In genomic region chr7:48708635-48709034, GRCh38 we compare ENCODE assay signal across 21 cellular contexts.
DNase-seq lines count a peak whose midpoint lies in the region; ATAC-seq and TF ChIP-seq lines count a peak whose summit lies in the region.
"Had no signal": no experiment of that assay in that cellular context is flagged by ENCODE, and none has a peak within 500 bp of the region (broad histone marks: within the 10 kb centered on the region; RNA-seq: fewer than 3 reads in every experiment).

No MANE protein-coding gene starts in this region.

- H3K27ac Mint-ChIP-seq in nephron, result peak overlapping the region in 2 of 3 experiments; percentile 53 to 80
- H3K27ac Mint-ChIP-seq: activated naive CD4-positive, alpha-beta T cell treated with anti-CD3 and anti-CD28 coated beads for 36 hours; CD4-positive, alpha-beta memory T cell; dendritic cell treated with granulocyte-macrophage colony-stimulating factor and Interleukin-4, amounts not matched to agents 40 ng/mL and 50 ng/mL, for 4 days had no signal

- H3K4me3 Mint-ChIP-seq in nephron, result no peak overlapping the region
- H3K4me3 Mint-ChIP-seq: activated naive CD4-positive, alpha-beta T cell treated with anti-CD3 and anti-CD28 coated beads for 36 hours; activated T-cell treated with anti-CD3 and anti-CD28 coated beads, Interleukin-2, amount 50 U/mL, for 4 hours; CD4-positive, alpha-beta memory T cell; dendritic cell treated with granulocyte-macrophage colony-stimulating factor and Interleukin-4, amounts not matched to agents 40 ng/mL and 50 ng/mL, for 4 days had no signal

- H3K4me1 Mint-ChIP-seq in nephron, result peaks cover 24% of the 10 kb centered on the region
- H3K4me1 Mint-ChIP-seq: CD4-positive, alpha-beta memory T cell had no signal

- no peaks in the 10 kb centered on the region for H3K27me3 ChIP-seq in H7 (ENCODE audit: control insufficient read depth, insufficient read depth, low read length)

- H3K36me3 Mint-ChIP-seq in nephron (ENCODE audit: low read depth), result no peaks in the 10 kb centered on the region
- H3K36me3 Mint-ChIP-seq: CD4-positive, alpha-beta memory T cell had no signal

- ATAC-seq in GM19395 (IDR thresholded peaks at IDR 0.05; ENCODE audit: unreplicated experiment), result no peak
- ATAC-seq: activated T-cell treated with anti-CD3 and anti-CD28 coated beads, Interleukin-2, amount 50 U/mL, for 4 hours; left colon had no signal

- peak; percentile 3 for DNase-seq in H7
- peak; percentile 54 for DNase-seq in NCI-H345 (lab: John Stamatoyannopoulos, UW)
- peak; percentile 29 for DNase-seq in astrocyte of the hippocampus (ENCODE audit: low read depth, low spot score)
- no peak for DNase-seq in SW 1271 (lab: John Stamatoyannopoulos, UW)
- DNase-seq in midbrain (lab: John Stamatoyannopoulos, UW), result no peak
- DNase-seq: activated CD4-positive, alpha-beta T cell treated with anti-CD3 and anti-CD28 coated beads for 4 hours; activated naive CD4-positive, alpha-beta T cell treated with anti-CD3 and anti-CD28 coated beads for 36 hours; activated T-cell treated with anti-CD3 and anti-CD28 coated beads, Interleukin-2, amount 50 U/mL, for 4 hours; caudate nucleus; CD4-positive, alpha-beta memory T cell; glutamatergic neuron; left colon; NCI-H1048; NCI-H2081 treated with DMSO at 0.1 percent for 48 hours; NCI-H526; SHP77 treated with DMSO at 0.1 percent for 48 hours; T-helper 1 cell had no signal

- no peaks in the 10 kb centered on the region for H3K36me3 ChIP-seq in H7 (replicated peaks; ENCODE audit: control insufficient read depth, insufficient read depth, low read length)
- H3K36me3 ChIP-seq: prostate gland had no signal

- peaks cover 2% of the 10 kb centered on the region for H3K27me3 Mint-ChIP-seq in nephron (ENCODE audit: low read depth)
- H3K27me3 Mint-ChIP-seq: CD4-positive, alpha-beta memory T cell had no signal

- TF ChIP-seq CTCF in nephron (IDR thresholded peaks at IDR 0.05; ENCODE audit: unreplicated experiment in 3 of 3), result no peak

- H3K4me3 ChIP-seq in H7 (ENCODE audit: insufficient read depth, low read depth, low read length), result no peak overlapping the region
- H3K4me3 ChIP-seq: prostate gland had no signal

- no peaks in the 10 kb centered on the region for H3K9me3 Mint-ChIP-seq in nephron
- H3K9me3 Mint-ChIP-seq: activated naive CD4-positive, alpha-beta T cell treated with anti-CD3 and anti-CD28 coated beads for 36 hours; dendritic cell treated with granulocyte-macrophage colony-stimulating factor and Interleukin-4, amounts not matched to agents 40 ng/mL and 50 ng/mL, for 4 days had no signal

Comparison
In these comparisons a context has a peak if more than half of its experiments do, and no peak if none do; other contexts are left out.
1. DNase-seq: peak in H7 (single experiment), NCI-H345 (single experiment) and astrocyte of the hippocampus (single experiment); none in SW 1271 (0 of 2) and midbrain (single experiment).